In genomic region chr17:2724783-2725164, GRCh38 we compare ENCODE assay signal across 1 cellular context.
TF ChIP-seq lines count a peak whose summit lies in the region.

No MANE protein-coding gene starts in this region.

TF ChIP-seq in HepG2, 621 proteins besides CTCF, POLR2A, EP300 and RAD21 (continued from another document and continues in another):
- 0 out of 2 replicates have a peak, but pooled peaks have one; percentile 23 for TF ChIP-seq SAP130 (CRISPR knock-in tag; IDR thresholded peaks at IDR 0.05; ENCODE audit: low read depth)
- no peak for TF ChIP-seq PBX2 (CRISPR knock-in tag; IDR thresholded peaks at IDR 0.05)
- no peak for TF ChIP-seq U2AF2 (IDR thresholded peaks at IDR 0.05; ENCODE audit: low read depth, low read length)
- TF ChIP-seq YEATS4 (CRISPR knock-in tag; IDR thresholded peaks at IDR 0.05; ENCODE audit: borderline replicate concordance) = 0 out of 2 replicates have a peak, but pooled peaks have one; percentile 30
- TF ChIP-seq ZBTB43 (CRISPR knock-in tag; conservative IDR thresholded peaks at IDR 0.05) = peak; percentile 76
- 0 out of 2 replicates have a peak, but pooled peaks have one; percentile 56 for TF ChIP-seq PREB (CRISPR knock-in tag; IDR thresholded peaks at IDR 0.05)
- 0 out of 2 replicates have a peak, but pooled peaks have one; percentile 46 for TF ChIP-seq ZSCAN12 (CRISPR knock-in tag; IDR thresholded peaks at IDR 0.05)
- TF ChIP-seq RBFOX2 (IDR thresholded peaks at IDR 0.05; ENCODE audit: low read depth, low read length) = no peak
- TF ChIP-seq ZNF432 (CRISPR knock-in tag; IDR thresholded peaks at IDR 0.05; ENCODE audit: borderline replicate concordance) = no peak
- no peak for TF ChIP-seq HOXA9 (CRISPR knock-in tag; IDR thresholded peaks at IDR 0.05; ENCODE audit: borderline replicate concordance)
- TF ChIP-seq ERF (CRISPR knock-in tag; IDR thresholded peaks at IDR 0.05) = 0 out of 2 replicates have a peak, but pooled peaks have one; percentile 32
- TF ChIP-seq ZNF646 (CRISPR knock-in tag; IDR thresholded peaks at IDR 0.05) = no peak
- TF ChIP-seq MYPOP (CRISPR knock-in tag; IDR thresholded peaks at IDR 0.05) = peak; percentile 100
- no peak for TF ChIP-seq RCOR2 (CRISPR knock-in tag; IDR thresholded peaks at IDR 0.05)
- TF ChIP-seq ZNF274 (CRISPR knock-in tag; IDR thresholded peaks at IDR 0.05) = peak; percentile 33; the same call in 1 of the 2 replicates
- no peak for TF ChIP-seq ARID5B (CRISPR knock-in tag; IDR thresholded peaks at IDR 0.05)
- TF ChIP-seq POGK (CRISPR knock-in tag; conservative IDR thresholded peaks at IDR 0.05) = 0 out of 2 replicates have a peak, but pooled peaks have one; percentile 57
- 0 out of 2 replicates have a peak, but pooled peaks have one; percentile 19 for TF ChIP-seq ELF3 (CRISPR knock-in tag; IDR thresholded peaks at IDR 0.05)
- peak; percentile 49; the same call in 1 of the 2 replicates for TF ChIP-seq SAFB2 (CRISPR knock-in tag; IDR thresholded peaks at IDR 0.05; ENCODE audit: borderline replicate concordance, low read depth)
- 0 out of 2 replicates have a peak, but pooled peaks have one; percentile 32 for TF ChIP-seq CHCHD3 (CRISPR knock-in tag; IDR thresholded peaks at IDR 0.05)
- TF ChIP-seq ZFP41 (CRISPR knock-in tag; IDR thresholded peaks at IDR 0.05; ENCODE audit: borderline replicate concordance) = peak; percentile 71; the same call in 1 of the 2 replicates
- TF ChIP-seq MXD1 (CRISPR knock-in tag; IDR thresholded peaks at IDR 0.05) = peak; percentile 54; the same call in 1 of the 2 replicates
- no peak for TF ChIP-seq ZNF672 (CRISPR knock-in tag; IDR thresholded peaks at IDR 0.05)
- peak; percentile 49; the same call in 1 of the 2 replicates for TF ChIP-seq CCDC6 (CRISPR knock-in tag; IDR thresholded peaks at IDR 0.05)
- TF ChIP-seq TFDP1 (CRISPR knock-in tag; IDR thresholded peaks at IDR 0.05; ENCODE audit: borderline replicate concordance) = peak; percentile 94; the same call in 1 of the 2 replicates
- no peak for TF ChIP-seq KLF13 (CRISPR knock-in tag; IDR thresholded peaks at IDR 0.05)
- no peak for TF ChIP-seq ZNF30 (CRISPR knock-in tag; IDR thresholded peaks at IDR 0.05)
- peak; percentile 64; the same call in 1 of the 2 replicates for TF ChIP-seq ZNF574 (CRISPR knock-in tag; IDR thresholded peaks at IDR 0.05)
- peak; percentile 22; the same call in 1 of the 2 replicates for TF ChIP-seq STAG1 (CRISPR knock-in tag; IDR thresholded peaks at IDR 0.05)
- TF ChIP-seq TFDP2 (CRISPR knock-in tag; IDR thresholded peaks at IDR 0.05) = peak; percentile 75
- TF ChIP-seq TCF7 (IDR thresholded peaks at IDR 0.05; ENCODE audit: low read depth) = no peak
- no peak for TF ChIP-seq NFRKB (IDR thresholded peaks at IDR 0.05)
